19 cellular contexts compared by ENCODE assay signal in the genomic region with DNA sequence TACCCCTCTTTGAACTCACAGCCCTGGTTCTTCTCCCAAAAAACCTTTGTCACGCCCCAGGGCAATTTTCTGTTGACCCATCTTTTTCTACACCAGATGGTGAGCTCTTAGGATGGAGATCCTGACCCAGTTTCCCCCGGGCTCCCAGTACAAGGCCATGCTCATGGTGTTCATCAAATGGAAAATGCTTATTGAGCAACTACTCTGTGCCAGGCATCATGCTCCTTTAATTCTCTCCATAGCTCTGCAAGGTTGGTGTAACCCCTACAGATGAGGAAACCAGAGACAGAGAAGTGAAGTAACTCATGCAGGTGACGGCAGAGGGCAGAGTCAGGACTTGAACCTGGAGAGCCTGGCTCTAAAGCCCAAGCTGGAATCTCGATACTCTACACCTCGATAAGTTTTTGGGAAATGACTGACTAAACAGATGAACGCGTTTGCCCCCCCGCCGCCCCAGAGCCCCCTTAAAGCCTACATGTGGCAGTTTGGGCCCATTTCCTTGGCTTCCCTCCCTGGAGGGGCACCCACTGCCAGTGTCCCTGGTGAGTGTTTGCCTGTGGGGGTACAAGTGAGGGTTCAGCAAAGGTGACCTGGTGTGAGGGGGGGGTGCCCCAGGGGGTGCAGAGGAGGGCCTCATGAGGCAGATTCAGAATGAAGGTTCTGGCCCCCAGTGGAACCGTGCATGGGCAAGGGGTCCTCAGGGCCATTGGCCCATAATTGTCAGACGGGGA. TPM values are rescaled to one million over a fixed set of nuclear protein-coding genes. Genes with fewer than 3 reads are reported as not detected.
DNase-seq lines count a peak whose midpoint lies in the region; ATAC-seq and TF ChIP-seq lines count a peak whose summit lies in the region.
"Had no signal": no experiment of that assay in that cellular context is flagged by ENCODE, and none has a peak within 500 bp of the region (broad histone marks: within the 10 kb centered on the region; RNA-seq: fewer than 3 reads in every experiment).

No MANE protein-coding gene starts in this region.

- no peaks in the 10 kb centered on the region for H3K9me3 Mint-ChIP-seq in activated CD4-positive, alpha-beta T cell treated with anti-CD3 and anti-CD28 coated beads, Interleukin-2, amount 10 ng/mL, durations not matched to agents 24 days and 14 days
- no peaks in the 10 kb centered on the region for H3K9me3 Mint-ChIP-seq in activated CD8-positive, alpha-beta T cell treated with anti-CD3 and anti-CD28 coated beads, Interleukin-2, amount 10 ng/mL, durations not matched to agents 7 days and 5 days (ENCODE audit: insufficient read depth)
- H3K9me3 Mint-ChIP-seq in neural progenitor cell (no peaks in the 10 kb centered on the region), type B pancreatic cell (no peaks in the 10 kb centered on the region)
- H3K9me3 Mint-ChIP-seq: HFFc6 had no signal

- no peak for DNase-seq in activated CD4-positive, alpha-beta T cell treated with anti-CD3 and anti-CD28 coated beads, Interleukin-2, amount 10 ng/mL, durations not matched to agents 24 days and 14 days
- DNase-seq in activated CD4-positive, alpha-beta T cell treated with anti-CD3 and anti-CD28 coated beads for 48 hours = no peak
- DNase-seq in GM13976 (ENCODE audit: low spot score) (no peak), neural progenitor cell (ENCODE audit: low spot score) (no peak), Right ventricle myocardium inferior (ENCODE audit: missing footprints) (no peak), type B pancreatic cell (ENCODE audit: extremely low spot score, unreplicated experiment) (no peak)
- no peak for DNase-seq in activated CD8-positive, alpha-beta T cell treated with anti-CD3 and anti-CD28 coated beads, Interleukin-2, amount 10 ng/mL, durations not matched to agents 7 days and 5 days
- DNase-seq in activated CD4-positive, CD25-positive, alpha-beta regulatory T cell (lab: John Stamatoyannopoulos, UW) = no peak
- DNase-seq: activated CD4-positive, CD25-positive, alpha-beta regulatory T cell treated with anti-CD3 and anti-CD28 coated beads, Interleukin-2, amount 50 U/mL, for 72 hours; activated T-cell treated with anti-CD3 and anti-CD28 coated beads, Interleukin-2, amount 50 U/mL, for 1 hour; DMS79 treated with DMSO at 0.1 percent for 48 hours; HFFc6; hypothalamus; midbrain; NCI-H1694 treated with DMSO at 0.1 percent for 48 hours; NCI-H226; T-helper 9 cell had no signal

- no peaks in the 10 kb centered on the region for H3K9me3 ChIP-seq in neural progenitor cell (ENCODE audit: low read depth)
- H3K9me3 ChIP-seq: neutrophil had no signal

- CTCF ChIA-PET in activated CD8-positive, alpha-beta T cell treated with anti-CD3 and anti-CD28 coated beads, Interleukin-2, amount 10 ng/mL, durations not matched to agents 7 days and 5 days (lab: Charles Lee) = interaction anchor here (0.7 to 10.3 kb wide), 8 partner anchors 9 to 138 kb away, joined by 3 to 225 read pairs (median 6); no protein-coding TSS in a partner anchor

- no peak overlapping the region for H2AFZ ChIP-seq in neural progenitor cell (replicated peaks)

- TF ChIP-seq CTCF in GM13976 (IDR thresholded peaks at IDR 0.05; ENCODE audit: borderline replicate concordance, control extremely low read depth, extremely low read depth, insufficient read depth, missing control alignments) = peak; percentile 27
- no peak for TF ChIP-seq CTCF in neural progenitor cell (IDR thresholded peaks at IDR 0.05)
- no peak for TF ChIP-seq CTCF in type B pancreatic cell (conservative IDR thresholded peaks at IDR 0.05)

- no peak overlapping the region for H3K9ac ChIP-seq in neural progenitor cell

- H3K36me3 ChIP-seq in neural progenitor cell = no peaks in the 10 kb centered on the region
- H3K36me3 ChIP-seq: neutrophil had no signal

- no peak overlapping the region for H3K27ac ChIP-seq in neural progenitor cell
- H3K27ac ChIP-seq: neutrophil had no signal

- intact Hi-C loops in activated CD4-positive, alpha-beta T cell treated with anti-CD3 and anti-CD28 coated beads, Interleukin-2, amount 10 ng/mL, durations not matched to agents 24 days and 14 days (cut with micrococcal nuclease) = no loop called here
- intact Hi-C loops in Right ventricle myocardium inferior (cut with DNase I) = no loop called here

- peak overlapping the region; percentile 87 for H3K27ac Mint-ChIP-seq in activated CD4-positive, alpha-beta T cell treated with anti-CD3 and anti-CD28 coated beads, Interleukin-2, amount 10 ng/mL, durations not matched to agents 24 days and 14 days
- H3K27ac Mint-ChIP-seq in activated CD8-positive, alpha-beta T cell treated with anti-CD3 and anti-CD28 coated beads, Interleukin-2, amount 10 ng/mL, durations not matched to agents 7 days and 5 days = peak overlapping the region; percentile 98
- H3K27ac Mint-ChIP-seq in neural progenitor cell (no peak overlapping the region), type B pancreatic cell (no peak overlapping the region)
- H3K27ac Mint-ChIP-seq: HFFc6 had no signal

- no peaks in the 10 kb centered on the region for H3F3A ChIP-seq in neural progenitor cell (ENCODE audit: low read depth)

- H3K36me3 Mint-ChIP-seq in activated CD4-positive, alpha-beta T cell treated with anti-CD3 and anti-CD28 coated beads, Interleukin-2, amount 10 ng/mL, durations not matched to agents 24 days and 14 days (ENCODE audit: low read depth) = peaks cover 75% of the 10 kb centered on the region
- peaks cover 89% of the 10 kb centered on the region for H3K36me3 Mint-ChIP-seq in activated CD8-positive, alpha-beta T cell treated with anti-CD3 and anti-CD28 coated beads, Interleukin-2, amount 10 ng/mL, durations not matched to agents 7 days and 5 days (ENCODE audit: low read depth)
- H3K36me3 Mint-ChIP-seq in neural progenitor cell (no peaks in the 10 kb centered on the region), type B pancreatic cell (no peaks in the 10 kb centered on the region)

- peak overlapping the region; percentile 96 for H3K4me3 Mint-ChIP-seq in activated CD4-positive, alpha-beta T cell treated with anti-CD3 and anti-CD28 coated beads, Interleukin-2, amount 10 ng/mL, durations not matched to agents 24 days and 14 days
- peak overlapping the region; percentile 92 for H3K4me3 Mint-ChIP-seq in activated CD8-positive, alpha-beta T cell treated with anti-CD3 and anti-CD28 coated beads, Interleukin-2, amount 10 ng/mL, durations not matched to agents 7 days and 5 days
- H3K4me3 Mint-ChIP-seq in neural progenitor cell = peak overlapping the region; percentile 46
- H3K4me3 Mint-ChIP-seq in type B pancreatic cell = no peak overlapping the region
- H3K4me3 Mint-ChIP-seq: CD14-positive monocyte, HFFc6 had no signal

- no peaks in the 10 kb centered on the region for H4K20me1 ChIP-seq in neural progenitor cell (ENCODE audit: low read depth)

- H3K4me1 Mint-ChIP-seq in activated CD4-positive, alpha-beta T cell treated with anti-CD3 and anti-CD28 coated beads, Interleukin-2, amount 10 ng/mL, durations not matched to agents 24 days and 14 days = peaks cover 75% of the 10 kb centered on the region
- H3K4me1 Mint-ChIP-seq in activated CD8-positive, alpha-beta T cell treated with anti-CD3 and anti-CD28 coated beads, Interleukin-2, amount 10 ng/mL, durations not matched to agents 7 days and 5 days (ENCODE audit: low read depth) = peaks cover 67% of the 10 kb centered on the region
- H3K4me1 Mint-ChIP-seq in neural progenitor cell (peaks cover 7% of the 10 kb centered on the region), type B pancreatic cell (ENCODE audit: unreplicated experiment) (no peaks in the 10 kb centered on the region)

- POLR2A ChIA-PET in activated CD8-positive, alpha-beta T cell treated with anti-CD3 and anti-CD28 coated beads, Interleukin-2, amount 10 ng/mL, durations not matched to agents 7 days and 5 days (lab: Charles Lee) = interaction anchor here (1.0 to 6.3 kb wide), 5 partner anchors 9 to 74 kb away, joined by 4 to 96 read pairs (median 5); no protein-coding TSS in a partner anchor

- no peaks in the 10 kb centered on the region for H3K79me2 ChIP-seq in neural progenitor cell (ENCODE audit: low read depth)

- no peak overlapping the region for H3K4me3 ChIP-seq in neural progenitor cell

- ATAC-seq in activated CD8-positive, alpha-beta T cell treated with anti-CD3 and anti-CD28 coated beads, Interleukin-2, amount 10 ng/mL, durations not matched to agents 7 days and 5 days = no peak
- no peak for ATAC-seq in Right ventricle myocardium inferior

- in situ Hi-C loops in GM13976 (cut with MboI; ENCODE audit: low sequenced_read_pairs, unreplicated experiment) = loop anchor here (5.0 kb wide), 1 partner anchor 72 kb away; no protein-coding TSS in a partner anchor

- H3K27me3 Mint-ChIP-seq in activated CD4-positive, alpha-beta T cell treated with anti-CD3 and anti-CD28 coated beads, Interleukin-2, amount 10 ng/mL, durations not matched to agents 24 days and 14 days = no peaks in the 10 kb centered on the region
- H3K27me3 Mint-ChIP-seq in activated CD8-positive, alpha-beta T cell treated with anti-CD3 and anti-CD28 coated beads, Interleukin-2, amount 10 ng/mL, durations not matched to agents 7 days and 5 days (ENCODE audit: low read depth) = no peaks in the 10 kb centered on the region
- peaks cover 4% of the 10 kb centered on the region for H3K27me3 Mint-ChIP-seq in neural progenitor cell (ENCODE audit: insufficient read depth, low read depth)
- H3K27me3 Mint-ChIP-seq in type B pancreatic cell = peaks cover 11% of the 10 kb centered on the region

- no peak overlapping the region for H3K4me2 ChIP-seq in neural progenitor cell

- no peaks in the 10 kb centered on the region for H3K27me3 ChIP-seq in neural progenitor cell
- H3K27me3 ChIP-seq: neutrophil had no signal

- no peaks in the 10 kb centered on the region for H3K4me1 ChIP-seq in neural progenitor cell

RNA-seq across cellular contexts. Expression of a gene that starts 30.2 kb away (rescaled TPM):
- total RNA-seq in activated CD4-positive, alpha-beta T cell treated with anti-CD3 and anti-CD28 coated beads, Interleukin-2, amount 10 ng/mL, durations not matched to agents 24 days and 14 days = 110 and 112 TPM in 2 replicates
- total RNA-seq in activated CD8-positive, alpha-beta T cell treated with anti-CD3 and anti-CD28 coated beads, Interleukin-2, amount 10 ng/mL, durations not matched to agents 7 days and 5 days = 100 to 1,000 TPM; 144 to 147 TPM
- 0.09 TPM in 1 of 2 replicates, not detected in the other for total RNA-seq in neural progenitor cell (ENCODE audit: low replicate concordance)
- 1.8 TPM for total RNA-seq in Right ventricle myocardium inferior
- 0.41 TPM in 1 of 2 replicates, not detected in the other for total RNA-seq in type B pancreatic cell (ENCODE audit: low replicate concordance)
- total RNA-seq: HFFc6 had no signal

Comparison
In these comparisons a context has a peak if more than half of its experiments do, and no peak if none do; other contexts are left out.
1. H3K27ac Mint-ChIP-seq: peak in activated CD4-positive, alpha-beta T cell treated with anti-CD3 and anti-CD28 coated beads, Interleukin-2, amount 10 ng/mL, durations not matched to agents 24 days and 14 days (single experiment) and activated CD8-positive, alpha-beta T cell treated with anti-CD3 and anti-CD28 coated beads, Interleukin-2, amount 10 ng/mL, durations not matched to agents 7 days and 5 days (single experiment); none in neural progenitor cell (single experiment) and type B pancreatic cell (single experiment).
2. RNA of a gene that starts 30.2 kb away (total RNA-seq): 144 to 147 TPM in activated CD8-positive, alpha-beta T cell treated with anti-CD3 and anti-CD28 coated beads, Interleukin-2, amount 10 ng/mL, durations not matched to agents 7 days and 5 days and 110 to 112 TPM in activated CD4-positive, alpha-beta T cell treated with anti-CD3 and anti-CD28 coated beads, Interleukin-2, amount 10 ng/mL, durations not matched to agents 24 days and 14 days; 1.8 TPM in Right ventricle myocardium inferior (single experiment), 0.41 TPM in type B pancreatic cell and 0.09 TPM in neural progenitor cell; every median in the first group is over 10 times any median in the second.